In the genomic region with DNA sequence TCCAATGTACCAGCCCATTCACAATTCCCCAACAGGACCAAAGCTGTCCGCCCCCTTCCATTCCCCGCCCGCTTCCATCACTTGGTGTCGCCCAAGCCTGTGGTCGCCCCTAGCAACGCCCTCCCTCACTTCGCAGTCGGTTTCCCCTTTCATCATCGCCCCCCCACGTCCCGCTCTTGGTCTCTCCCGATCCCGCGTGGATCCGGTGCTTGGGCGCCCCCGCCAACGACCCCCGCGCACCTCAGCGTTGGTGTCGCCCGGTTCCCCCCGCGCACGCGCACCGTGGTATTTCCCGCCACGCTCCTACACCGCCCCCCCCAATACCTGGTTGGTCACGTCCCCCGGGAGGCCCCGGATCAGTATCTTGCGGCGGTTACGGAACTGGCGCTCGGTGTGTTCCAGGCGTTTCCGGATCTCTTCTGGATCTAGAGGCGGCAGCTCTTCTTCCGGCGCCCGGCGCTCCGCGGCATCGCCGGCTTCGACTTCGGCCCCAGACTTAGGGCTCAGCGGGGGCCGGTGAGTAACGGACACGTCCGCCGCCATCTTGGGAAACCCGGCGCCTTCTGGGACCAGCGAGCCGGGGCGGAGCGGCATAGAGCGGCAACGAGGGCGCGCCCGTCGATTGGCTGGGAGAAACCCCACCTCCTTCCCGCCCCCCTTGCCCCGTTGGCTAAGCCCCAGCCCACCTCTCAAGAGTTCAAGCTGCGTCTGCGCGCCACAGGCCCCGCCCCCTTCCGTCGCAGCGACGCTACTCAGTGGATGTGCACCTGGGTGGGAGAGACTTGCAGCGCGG, we compare ENCODE assay signal across 1 cellular context.
A peak's percentile ranks its signal among the peaks of the same experiment; 100 is the strongest.
TF ChIP-seq lines count a peak whose summit lies in the region.

A gene with protein sequence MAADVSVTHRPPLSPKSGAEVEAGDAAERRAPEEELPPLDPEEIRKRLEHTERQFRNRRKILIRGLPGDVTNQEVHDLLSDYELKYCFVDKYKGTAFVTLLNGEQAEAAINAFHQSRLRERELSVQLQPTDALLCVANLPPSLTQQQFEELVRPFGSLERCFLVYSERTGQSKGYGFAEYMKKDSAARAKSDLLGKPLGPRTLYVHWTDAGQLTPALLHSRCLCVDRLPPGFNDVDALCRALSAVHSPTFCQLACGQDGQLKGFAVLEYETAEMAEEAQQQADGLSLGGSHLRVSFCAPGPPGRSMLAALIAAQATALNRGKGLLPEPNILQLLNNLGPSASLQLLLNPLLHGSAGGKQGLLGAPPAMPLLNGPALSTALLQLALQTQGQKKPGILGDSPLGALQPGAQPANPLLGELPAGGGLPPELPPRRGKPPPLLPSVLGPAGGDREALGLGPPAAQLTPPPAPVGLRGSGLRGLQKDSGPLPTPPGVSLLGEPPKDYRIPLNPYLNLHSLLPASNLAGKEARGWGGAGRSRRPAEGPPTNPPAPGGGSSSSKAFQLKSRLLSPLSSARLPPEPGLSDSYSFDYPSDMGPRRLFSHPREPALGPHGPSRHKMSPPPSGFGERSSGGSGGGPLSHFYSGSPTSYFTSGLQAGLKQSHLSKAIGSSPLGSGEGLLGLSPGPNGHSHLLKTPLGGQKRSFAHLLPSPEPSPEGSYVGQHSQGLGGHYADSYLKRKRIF (minus strand): TSS at position 565 of the 793 bp plus-strand sequence. CDS start 22 bp downstream, at position 543.

TF ChIP-seq in HepG2, 621 proteins besides CTCF, POLR2A, EP300 and RAD21 (continued from another document and continues in another):
- TF ChIP-seq ZNF407 (CRISPR knock-in tag; IDR thresholded peaks at IDR 0.05; ENCODE audit: not compliant biosample characterization): peak; percentile 8
- TF ChIP-seq CBX5 (CRISPR knock-in tag; IDR thresholded peaks at IDR 0.05; ENCODE audit: borderline replicate concordance): no peak
- TF ChIP-seq SNAPC4 (CRISPR knock-in tag; IDR thresholded peaks at IDR 0.05): peak; percentile 93
- no peak for TF ChIP-seq SSRP1 (CRISPR knock-in tag; IDR thresholded peaks at IDR 0.05)
- no peak for TF ChIP-seq THAP7 (CRISPR knock-in tag; IDR thresholded peaks at IDR 0.05)
- TF ChIP-seq GABPA (IDR thresholded peaks at IDR 0.05; ENCODE audit: low read depth, low read length): peak; percentile 9
- TF ChIP-seq GABPA (CRISPR knock-in tag; IDR thresholded peaks at IDR 0.05; ENCODE audit: low read depth): peak; percentile 53; the same call in 1 of the 2 replicates
- peak; percentile 98 for TF ChIP-seq RBFOX2 (IDR thresholded peaks at IDR 0.05; ENCODE audit: low read depth, low read length)
- TF ChIP-seq ZBTB42 (CRISPR knock-in tag; IDR thresholded peaks at IDR 0.05): no peak; the same call in 1 of the 2 replicates
- no peak for TF ChIP-seq CEBPB (IDR thresholded peaks at IDR 0.05; ENCODE audit: borderline replicate concordance, low read depth, low read length)
- TF ChIP-seq ATAD3A (CRISPR knock-in tag; IDR thresholded peaks at IDR 0.05): no peak
- no peak for TF ChIP-seq ZNF570 (CRISPR knock-in tag; IDR thresholded peaks at IDR 0.05; ENCODE audit: borderline replicate concordance)
- TF ChIP-seq SMAD9 (CRISPR knock-in tag; IDR thresholded peaks at IDR 0.05): no peak
- no peak for TF ChIP-seq ZNF180 (CRISPR knock-in tag; IDR thresholded peaks at IDR 0.05; ENCODE audit: borderline replicate concordance, low read depth)
- TF ChIP-seq CBFB (CRISPR knock-in tag; IDR thresholded peaks at IDR 0.05): peak; percentile 19; the same call in 1 of the 2 replicates
- no peak for TF ChIP-seq DNMT1 (CRISPR knock-in tag; IDR thresholded peaks at IDR 0.05)
- TF ChIP-seq MLX (CRISPR knock-in tag; IDR thresholded peaks at IDR 0.05): no peak
- TF ChIP-seq ZNF3 (CRISPR knock-in tag; IDR thresholded peaks at IDR 0.05): no peak
- no peak for TF ChIP-seq ATM (IDR thresholded peaks at IDR 0.05; ENCODE audit: borderline replicate concordance)
- no peak for TF ChIP-seq KDM1A (CRISPR knock-in tag; IDR thresholded peaks at IDR 0.05)
- TF ChIP-seq KLF16 (CRISPR knock-in tag; IDR thresholded peaks at IDR 0.05): peak in 1 of 2 experiments; percentile 50; a peak in 1 of 4 replicates
- TF ChIP-seq ZNF549 (CRISPR knock-in tag; IDR thresholded peaks at IDR 0.05): no peak
- no peak for TF ChIP-seq PHF5A (CRISPR knock-in tag; IDR thresholded peaks at IDR 0.05; ENCODE audit: low read depth, unreplicated experiment)
- TF ChIP-seq NR2C2 (CRISPR knock-in tag; IDR thresholded peaks at IDR 0.05; ENCODE audit: borderline replicate concordance): peak; percentile 64; the same call in 1 of the 2 replicates
- TF ChIP-seq ZBTB1 (CRISPR knock-in tag; IDR thresholded peaks at IDR 0.05; ENCODE audit: borderline replicate concordance): no peak
- peak; percentile 64 for TF ChIP-seq ATF7 (IDR thresholded peaks at IDR 0.05)
- TF ChIP-seq ATF7 (CRISPR knock-in tag; IDR thresholded peaks at IDR 0.05): peak; percentile 38; the same call in 1 of the 2 replicates
- no peak for TF ChIP-seq SKIL (CRISPR knock-in tag; IDR thresholded peaks at IDR 0.05; ENCODE audit: borderline replicate concordance)
- peak; percentile 83 for TF ChIP-seq DMTF1 (CRISPR knock-in tag; IDR thresholded peaks at IDR 0.05)
- peak; percentile 72; the same call in 1 of the 2 replicates for TF ChIP-seq GZF1 (CRISPR knock-in tag; IDR thresholded peaks at IDR 0.05)
